In genomic region chr17:74961657-74962360, GRCh38 we compare ENCODE assay signal across 8 cellular contexts. TPM values are rescaled to one million over a fixed set of nuclear protein-coding genes. Genes with fewer than 3 reads are reported as not detected.
DNase-seq lines count a peak whose midpoint lies in the region; ATAC-seq and TF ChIP-seq lines count a peak whose summit lies in the region.

No MANE protein-coding gene starts in this region.

- no peaks in the 10 kb centered on the region for H3K27me3 ChIP-seq in lower lobe of right lung (ENCODE audit: low read depth)

- no peak overlapping the region for H3K4me3 ChIP-seq in lower lobe of right lung

- peaks cover 15% of the 10 kb centered on the region for H3K4me1 ChIP-seq in lower lobe of right lung

- ATAC-seq in HG02798 (IDR thresholded peaks at IDR 0.05; ENCODE audit: poor library complexity, unreplicated experiment), result peak; percentile 45
- ATAC-seq in lower lobe of right lung, result peak; percentile 88 to 91
- no peak for ATAC-seq in HG03095 (IDR thresholded peaks at IDR 0.05; ENCODE audit: unreplicated experiment)

- DNase-seq in NCI-H748 treated with DMSO at 0.1 percent for 48 hours (lab: John Stamatoyannopoulos, UW) (peak; percentile 41), dermis blood vessel endothelial cell (peak; percentile 95), lower lobe of right lung (peak; percentile 88)
- peak; percentile 91 to 92 for DNase-seq in activated CD4-positive, alpha-beta T cell treated with anti-CD3 and anti-CD28 coated beads, Interleukin-2, amount 50 U/mL, for 48 hours
- peak; percentile 70 to 91 (median 87) for DNase-seq in stimulated activated CD4-positive, alpha-beta T cell treated with anti-CD3 and anti-CD28 coated beads, TNF-alpha, amount 100 ng/mL, for 48 hours (ENCODE audit: low read depth in 3 of 3)

- H3K9me3 ChIP-seq in lower lobe of right lung, result no peaks in the 10 kb centered on the region

- TF ChIP-seq CTCF in C4-2B (conservative IDR thresholded peaks at IDR 0.05) (peak; percentile 89), lower lobe of right lung (IDR thresholded peaks at IDR 0.05) (peak; percentile 85)

- peaks cover 12% of the 10 kb centered on the region for H3K36me3 ChIP-seq in lower lobe of right lung

- intact Hi-C loops in lower lobe of right lung (cut with DNase I), result no loop called here

- H3K27ac ChIP-seq in C4-2B (no peak overlapping the region), lower lobe of right lung (no peak overlapping the region)

RNA-seq across cellular contexts. Expression of gene HID1, which starts 10.8 kb away (rescaled TPM):
- total RNA-seq in dermis blood vessel endothelial cell (53.8 and 65.1 TPM in 2 replicates), lower lobe of right lung (28.6 TPM)

RNA-seq across cellular contexts. Expression of gene CDR2L, which starts 25.6 kb away (rescaled TPM):
- total RNA-seq in dermis blood vessel endothelial cell (19.1 and 23.5 TPM in 2 replicates), lower lobe of right lung (12.6 TPM)

RNA-seq across cellular contexts. Expression of gene OTOP3, which starts 26.1 kb away (rescaled TPM):
- total RNA-seq in dermis blood vessel endothelial cell, result not detected in 2 replicates
- total RNA-seq in lower lobe of right lung, result not detected

RNA-seq across cellular contexts. Expression of gene OTOP2, which starts 37.7 kb away (rescaled TPM):
- not detected in 2 replicates for total RNA-seq in dermis blood vessel endothelial cell
- total RNA-seq in lower lobe of right lung, result not detected

RNA-seq across cellular contexts. Expression of gene USH1G, which starts 38.8 kb away (rescaled TPM):
- total RNA-seq in dermis blood vessel endothelial cell (not detected in 2 replicates), lower lobe of right lung (0.21 TPM)

Comparison
In these comparisons a context has a peak if more than half of its experiments do, and no peak if none do; other contexts are left out.
1. DNase-seq: peak in every context shown above with its lines; median percentile 95 in dermis blood vessel endothelial cell; 92 in activated CD4-positive, alpha-beta T cell treated with anti-CD3 and anti-CD28 coated beads, Interleukin-2, amount 50 U/mL, for 48 hours; 88 in lower lobe of right lung; 87 in stimulated activated CD4-positive, alpha-beta T cell treated with anti-CD3 and anti-CD28 coated beads, TNF-alpha, amount 100 ng/mL, for 48 hours; 41 in NCI-H748 treated with DMSO at 0.1 percent for 48 hours.